ENCODE assay signal across 15 cellular contexts in the genomic region with DNA sequence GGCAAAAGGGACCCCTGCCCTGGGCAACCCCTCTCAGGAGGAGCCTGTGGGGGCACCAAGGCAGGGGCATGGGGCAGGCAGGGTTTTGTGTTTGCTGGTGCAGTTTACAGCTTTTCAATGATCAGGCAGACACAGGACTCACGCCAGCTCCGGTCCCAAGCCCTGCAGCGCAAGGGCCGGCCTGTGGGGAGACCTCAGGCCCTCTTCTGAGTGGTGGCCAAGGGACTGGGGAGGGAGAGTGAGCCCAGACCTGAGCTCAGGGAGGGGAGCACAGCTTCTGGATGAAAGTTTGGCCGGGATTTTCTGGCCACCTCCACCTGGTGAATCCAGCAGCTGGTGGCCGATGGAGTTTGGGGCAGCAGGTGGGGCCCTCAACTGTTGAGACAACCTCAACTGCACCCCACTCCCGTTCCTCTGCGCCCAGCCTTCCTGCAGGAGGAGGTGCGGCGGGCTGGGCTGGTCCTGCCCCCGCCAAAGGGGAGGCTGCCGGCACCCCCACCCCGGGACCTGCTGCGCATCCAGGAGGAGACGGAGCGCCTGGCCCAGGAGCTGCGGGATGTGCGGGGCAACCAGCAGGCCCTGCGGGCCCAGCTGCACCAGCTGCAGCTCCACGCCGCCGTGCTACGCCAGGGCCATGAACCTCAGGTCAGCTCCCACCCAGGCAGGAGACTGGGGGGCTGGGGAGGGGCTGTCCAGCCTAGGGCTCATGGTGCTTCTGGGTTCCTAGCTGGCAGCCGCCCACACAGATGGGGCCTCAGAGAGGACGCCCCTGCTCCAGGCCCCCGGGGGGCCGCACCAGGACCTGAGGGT. TPM values are rescaled to one million over a fixed set of nuclear protein-coding genes. Genes with fewer than 3 reads are reported as not detected.
DNase-seq lines count a peak whose midpoint lies in the region; ATAC-seq and TF ChIP-seq lines count a peak whose summit lies in the region.
"Had no signal": no experiment of that assay in that cellular context is flagged by ENCODE, and none has a peak within 500 bp of the region (broad histone marks: within the 10 kb centered on the region; RNA-seq: fewer than 3 reads in every experiment).

No MANE protein-coding gene starts in this region.

- TF ChIP-seq POLR2A in adrenal gland (IDR thresholded peaks at IDR 0.05), result no peak

- peaks cover 10% of the 10 kb centered on the region for H3K79me2 ChIP-seq in mammary epithelial cell (ENCODE audit: insufficient read depth, low read length)

- no peaks in the 10 kb centered on the region for H4K20me1 ChIP-seq in mammary epithelial cell (ENCODE audit: insufficient read depth, low read length)

- dilution Hi-C loops in mammary epithelial cell (cut with HindIII; ENCODE audit: low sequenced_read_pairs), result no loop called here

- H3K36me3 ChIP-seq in adrenal gland (replicated peaks in 1 of 2), result peaks cover 0 to 54% of the 10 kb centered on the region in 2 donors
- peaks cover 70% of the 10 kb centered on the region for H3K36me3 ChIP-seq in neutrophil
- no peaks in the 10 kb centered on the region for H3K36me3 ChIP-seq in mammary epithelial cell (ENCODE audit: insufficient read depth, low read length)

- no peak overlapping the region for H2AFZ ChIP-seq in mammary epithelial cell (ENCODE audit: low read depth, low read length)
- H2AFZ ChIP-seq: GM23248 had no signal

- H3K27ac ChIP-seq in AG04450 (ENCODE audit: low read depth, low read length) (peak overlapping the region; percentile 47), adrenal gland (peak overlapping the region; percentile 53 to 97 (median 92)), neutrophil (peak overlapping the region; percentile 99), mammary epithelial cell (ENCODE audit: insufficient read depth, low read depth, low read length) (no peak overlapping the region)
- H3K27ac ChIP-seq: GM23248, testis had no signal

- H3K4me1 ChIP-seq in adrenal gland (replicated peaks in 1 of 2) (peaks cover 47 to 56% of the 10 kb centered on the region in 2 donors), neutrophil (ENCODE audit: control insufficient read depth in 1 of 2, insufficient read depth in 1 of 2, low read depth in 1 of 2, low read length in 1 of 2) (peaks cover 34 to 36% of the 10 kb centered on the region in 2 experiments), mammary epithelial cell (ENCODE audit: insufficient read depth, low read length) (peaks cover 16% of the 10 kb centered on the region)

- no peak overlapping the region for H3K4me2 ChIP-seq in mammary epithelial cell (ENCODE audit: insufficient read depth, low read depth, low read length)

- H3K27me3 ChIP-seq in AG04450 (ENCODE audit: control insufficient read depth, insufficient read depth, low read length), result no peaks in the 10 kb centered on the region
- no peaks in the 10 kb centered on the region for H3K27me3 ChIP-seq in adrenal gland
- no peaks in the 10 kb centered on the region for H3K27me3 ChIP-seq in neutrophil
- no peaks in the 10 kb centered on the region for H3K27me3 ChIP-seq in mammary epithelial cell (ENCODE audit: insufficient read depth, low read length)
- H3K27me3 ChIP-seq: testis had no signal

- WGBS in adrenal gland, 4 donors, result 79 to 90% (median 82%) methylated on average over 1 to 27 of the region's 27 CpGs
- WGBS in mammary epithelial cell (ENCODE audit: low coverage, missing lambda C conversion rate), result 96% methylated on average over 19 of the region's 27 CpGs

- H3K9me3 ChIP-seq in AG04450 (ENCODE audit: control insufficient read depth, insufficient read depth, low read length) (no peaks in the 10 kb centered on the region; the same call in 1 of the 2 replicates), adrenal gland (replicated peaks in 1 of 3) (no peaks in the 10 kb centered on the region), neutrophil (no peaks in the 10 kb centered on the region), mammary epithelial cell (replicated peaks; ENCODE audit: insufficient read depth, low read length) (no peaks in the 10 kb centered on the region)
- H3K9me3 ChIP-seq: testis had no signal

- BruUV-seq in mammary epithelial cell (replicated peaks; lab: Mats Ljungman, UMichigan), result no TSS peak

- POLR2A ChIA-PET in AG04450 (lab: Yijun Ruan, JAX), result no interaction called here

- no peak for TF ChIP-seq CTCF in AG04450 (IDR thresholded peaks at IDR 0.05; ENCODE audit: low read depth, low read length)
- TF ChIP-seq CTCF in adrenal gland (IDR thresholded peaks at IDR 0.05), result no peak
- TF ChIP-seq CTCF in neutrophil (IDR thresholded peaks at IDR 0.05), result no peak
- no peak for TF ChIP-seq CTCF in mammary epithelial cell (conservative IDR thresholded peaks at IDR 0.05 in 1 of 2, IDR thresholded peaks at IDR 0.05 in 1 of 2; ENCODE audit: extremely low read depth in 1 of 2, insufficient read depth in 1 of 2, low read depth in 1 of 2, low read length in 2 of 2)

- CTCF ChIA-PET in AG04450 (lab: Charles Lee) (interaction anchor here (0.5 kb wide), 1 partner anchor 94 kb away, joined by 3 read pairs; no protein-coding TSS in a partner anchor), mammary epithelial cell (lab: Charles Lee; ENCODE audit: low non-redundant PET) (interaction anchor here (0.6 kb wide), 1 partner anchor 30 kb away, joined by 4 read pairs; no protein-coding TSS in a partner anchor)

- ATAC-seq in HG03521 (IDR thresholded peaks at IDR 0.05; ENCODE audit: unreplicated experiment), result no peak
- ATAC-seq in stimulated activated naive CD8-positive, alpha-beta T cell treated with anti-CD3 and anti-CD28 coated beads, Interleukin-15, Interleukin-2, amounts not matched to agents 100 U/mL and 50 U/mL, for 24 hours, result no peak

- H3K9ac ChIP-seq in mammary epithelial cell (ENCODE audit: insufficient read depth, low read length), result no peak overlapping the region
- H3K9ac ChIP-seq: GM23248, KMS-11 had no signal

- H3K4me3 ChIP-seq in AG04450 (ENCODE audit: low read depth, low read length) (no peak overlapping the region), adrenal gland (no peak overlapping the region), neutrophil (ENCODE audit: low read depth in 1 of 2, low read length in 1 of 2) (no peak overlapping the region), mammary epithelial cell (replicated peaks in 1 of 3; ENCODE audit: insufficient read depth in 1 of 3, low read depth in 2 of 3, low read length in 3 of 3) (no peak overlapping the region)
- H3K4me3 ChIP-seq: GM23248, testis had no signal

- DNase-seq in AG04450 (ENCODE audit: low read depth, low spot score) (no peak), ELR (ENCODE audit: low read depth) (peak; percentile 27), adrenal gland (peak in 6 of 7 donors; percentile 15 to 46 (median 26)), mammary epithelial cell (no peak), NCI-H2171 treated with DMSO at 0.1 percent for 48 hours (lab: John Stamatoyannopoulos, UW) (no peak)
- DNase-seq in stimulated activated naive CD8-positive, alpha-beta T cell treated with anti-CD3 and anti-CD28 coated beads, Interleukin-15, Interleukin-2, amounts not matched to agents 100 U/mL and 50 U/mL, for 24 hours, result no peak
- DNase-seq: activated CD4-positive, alpha-beta memory T cell treated with anti-CD3 and anti-CD28 coated beads, Interleukin-2, amount 10 ng/mL, durations not matched to agents 7 days and 5 days; activated naive CD4-positive, alpha-beta T cell; GM23248; NCI-H526; stimulated activated CD4-positive, alpha-beta T cell treated with anti-CD3 and anti-CD28 coated beads, Interleukin-12 subunit alpha, Interleukin-12 subunit beta, amount 100 ng/mL, for 4 hours; testis had no signal

- intact Hi-C loops in adrenal gland (cut with DNase I), result loop anchor here in 1 of 2 donors (10.0 kb wide), 1 partner anchor 162 kb away; no protein-coding TSS in a partner anchor
- intact Hi-C loops in mammary epithelial cell (cut with micrococcal nuclease), result no loop called here

- in situ Hi-C loops in mammary epithelial cell (cut with MboI; ENCODE audit: low sequenced_read_pairs in 2 of 2), result no loop called here

RNA-seq across cellular contexts. Expression of a gene that starts 3.6 kb away (rescaled TPM):
- polyA plus RNA-seq in AG04450 (2011; rRNA removed) (26.5 and 39.0 TPM in 2 replicates), adrenal gland (1,000 to 10,000 TPM in 1 of 3 donors, 100 to 1,000 TPM in 1, 10 to 100 TPM in 1; 28.4 to 1,150 (median 823) TPM), mammary epithelial cell (28.6 TPM)
- 26.7 and 34.1 TPM in 2 replicates for polyA minus RNA-seq in AG04450 (2011; rRNA and poly(A)+ RNA removed)
- total RNA-seq in adrenal gland (100 to 1,000 TPM; 112 to 384 (median 258) TPM), mammary epithelial cell (10 to 100 TPM in 1 of 2 donors, 1 to 10 TPM in 1; 5.0 to 38.9 TPM)
- polyA minus RNA-seq in mammary epithelial cell, result 23.8 TPM

RNA-seq across cellular contexts. Expression of a gene that starts 11.9 kb away (rescaled TPM):
- polyA plus RNA-seq in AG04450 (2011; rRNA removed) (42.5 and 65.3 TPM in 2 replicates), adrenal gland (100 to 1,000 TPM; 199 to 814 (median 571) TPM), mammary epithelial cell (106 TPM)
- 43.0 and 58.8 TPM in 2 replicates for polyA minus RNA-seq in AG04450 (2011; rRNA and poly(A)+ RNA removed)
- total RNA-seq in adrenal gland (1,000 to 10,000 TPM in 1 of 8 donors, 100 to 1,000 TPM in 7; 425 to 1,037 (median 520) TPM), mammary epithelial cell (100 to 1,000 TPM in 1 of 2 donors, 10 to 100 TPM in 1; 74.7 to 144 TPM)
- 171 TPM for polyA minus RNA-seq in mammary epithelial cell

RNA-seq across cellular contexts. Expression of a gene that starts 32.3 kb away (rescaled TPM):
- polyA plus RNA-seq in AG04450 (2011; rRNA removed) (24.0 and 32.7 TPM in 2 replicates), adrenal gland (10 to 100 TPM; 24.4 to 35.4 (median 26.9) TPM), mammary epithelial cell (8.7 TPM)
- polyA minus RNA-seq in AG04450 (2011; rRNA and poly(A)+ RNA removed), result 11.0 and 12.8 TPM in 2 replicates
- total RNA-seq in adrenal gland (10 to 100 TPM; 38.7 to 70.3 (median 59.0) TPM), mammary epithelial cell (10 to 100 TPM; 10.6 to 20.8 TPM)
- polyA minus RNA-seq in mammary epithelial cell, result 2.8 TPM
- total RNA-seq: activated CD4-positive, alpha-beta memory T cell treated with anti-CD3 and anti-CD28 coated beads, Interleukin-2, amount 10 ng/mL, durations not matched to agents 7 days and 5 days had no signal

RNA-seq across cellular contexts. Expression of a gene that starts 38.5 kb away (rescaled TPM):
- polyA plus RNA-seq in AG04450 (2011; rRNA removed) (11.3 and 16.2 TPM in 2 replicates), adrenal gland (10 to 100 TPM; 10.3 to 57.7 (median 57.0) TPM), mammary epithelial cell (24.5 TPM)
- polyA minus RNA-seq in AG04450 (2011; rRNA and poly(A)+ RNA removed), result 23.8 and 26.2 TPM in 2 replicates
- total RNA-seq in adrenal gland (10 to 100 TPM; 23.1 to 81.2 (median 60.0) TPM), mammary epithelial cell (10 to 100 TPM; 20.7 to 22.0 TPM)
- 30.1 TPM for polyA minus RNA-seq in mammary epithelial cell

Comparison
In these comparisons a context has a peak if more than half of its experiments do, and no peak if none do; other contexts are left out.
1. DNase-seq: peak in ELR (single experiment) and adrenal gland (6 of 7); none in AG04450 (single experiment), mammary epithelial cell (single experiment), NCI-H2171 treated with DMSO at 0.1 percent for 48 hours (single experiment) and stimulated activated naive CD8-positive, alpha-beta T cell treated with anti-CD3 and anti-CD28 coated beads, Interleukin-15, Interleukin-2, amounts not matched to agents 100 U/mL and 50 U/mL, for 24 hours (single experiment).